In genomic region chr10:905972-906371, GRCh38 we compare ENCODE assay signal across 24 cellular contexts. TPM values are rescaled to one million over a fixed set of nuclear protein-coding genes. Genes with fewer than 3 reads are reported as not detected.
DNase-seq lines count a peak whose midpoint lies in the region; ATAC-seq, FAIRE-seq and TF ChIP-seq lines count a peak whose summit lies in the region.
"Had no signal": no experiment of that assay in that cellular context is flagged by ENCODE, and none has a peak within 500 bp of the region (broad histone marks: within the 10 kb centered on the region; RNA-seq: fewer than 3 reads in every experiment).

No MANE protein-coding gene starts in this region.

- no TSS peak for BruUV-seq in Calu3 (replicated peaks; lab: Mats Ljungman, UMichigan)

- H3K36me3 Mint-ChIP-seq in Calu3 (ENCODE audit: insufficient read depth, unreplicated experiment) (peaks cover 69% of the 10 kb centered on the region), neural crest cell (ENCODE audit: low read depth) (peaks cover 10% of the 10 kb centered on the region)
- H3K36me3 Mint-ChIP-seq in activated T-helper 17 cell treated with anti-CD3 and anti-CD28 coated beads, Interleukin-2, amount 50 U/mL, for 72 hours (ENCODE audit: low read depth): peaks cover 78% of the 10 kb centered on the region

- peaks cover 0 to 37% of the 10 kb centered on the region in 2 donors for H3K36me3 ChIP-seq in left lung

- H3K4me3 Mint-ChIP-seq in Calu3 (ENCODE audit: low read depth, unreplicated experiment) (no peak overlapping the region), neural crest cell (no peak overlapping the region)
- H3K4me3 Mint-ChIP-seq in activated T-helper 17 cell treated with anti-CD3 and anti-CD28 coated beads, Interleukin-2, amount 50 U/mL, for 72 hours: no peak overlapping the region
- H3K4me3 Mint-ChIP-seq: CD4-positive, CD25-positive, alpha-beta regulatory T cell; H9 had no signal

- H3K27me3 ChIP-seq in left lung: no peaks in the 10 kb centered on the region
- H3K27me3 ChIP-seq: BE2C had no signal

- FAIRE-seq in A549 (lab: Jason Lieb, UNC): no peak
- FAIRE-seq: A204.1, GM12891, HTR-8/SVneo had no signal

- ATAC-seq in A549: no peak
- no peak for ATAC-seq in activated T-helper 17 cell treated with anti-CD3 and anti-CD28 coated beads, Interleukin-2, amount 50 U/mL, for 72 hours (replicated peaks)
- ATAC-seq in left lung: no peak

- TF ChIP-seq POLR2A in A549 (IDR thresholded peaks at IDR 0.05; ENCODE audit: low read length): no peak

- intact Hi-C loops in Calu3 (cut with micrococcal nuclease; ENCODE audit: unreplicated experiment) (no loop called here), left lung (cut with DNase I) (no loop called here)

- H3K9me3 ChIP-seq in A549: no peaks in the 10 kb centered on the region
- no peaks in the 10 kb centered on the region for H3K9me3 ChIP-seq in left lung
- H3K9me3 ChIP-seq: BE2C had no signal

- TF ChIP-seq RAD21 in A549 (conservative IDR thresholded peaks at IDR 0.05 in 1 of 2, IDR thresholded peaks at IDR 0.05 in 1 of 2): no peak

- H3K4me1 ChIP-seq in A549: peaks cover 7% of the 10 kb centered on the region; the same call in 1 of the 3 replicates
- H3K4me1 ChIP-seq in left lung: peaks cover 0 to 3% of the 10 kb centered on the region in 2 donors
- H3K4me1 ChIP-seq: BE2C had no signal

- no peak for TF ChIP-seq EP300 in A549 (IDR thresholded peaks at IDR 0.05)

- no peak for DNase-seq in A549 (ENCODE audit: low read depth in 1 of 2, low spot score in 1 of 2)
- DNase-seq in Calu3: no peak
- no peak for DNase-seq in neural crest cell (ENCODE audit: low read depth, low spot score)
- DNase-seq in left lung: no peak
- no peak for DNase-seq in retina
- DNase-seq in activated naive CD4-positive, alpha-beta T cell treated with anti-CD3 and anti-CD28 coated beads, Interleukin-2, amount 50 U/mL, for 16 hours: no peak
- DNase-seq: BE2C; CD4-positive, CD25-positive, alpha-beta regulatory T cell; COR-L47; DMS 273 treated with DMSO at 0.1 percent for 48 hours; DMS79 treated with DMSO at 0.1 percent for 48 hours; H9; KG1; NCI-H1105 treated with DMSO at 0.1 percent for 48 hours; NCI-H2029 treated with DMSO at 0.1 percent for 48 hours; NCI-H226; NCI-H510A treated with DMSO at 0.1 percent for 48 hours; NCI-H748 treated with DMSO at 0.1 percent for 48 hours; NK-92 treated with Interleukin-12 subunit alpha and Interleukin-12 subunit beta, amount 100 ng/mL, for 24 hours; SIG-M5 had no signal

- H3K27ac ChIP-seq in A549: no peak overlapping the region
- no peak overlapping the region for H3K27ac ChIP-seq in left lung

- no peak overlapping the region for H3K4me3 ChIP-seq in A549
- no peak overlapping the region for H3K4me3 ChIP-seq in left lung

- H3K27me3 Mint-ChIP-seq in Calu3 (ENCODE audit: unreplicated experiment) (no peaks in the 10 kb centered on the region), neural crest cell (ENCODE audit: low read depth) (no peaks in the 10 kb centered on the region)
- H3K27me3 Mint-ChIP-seq in activated T-helper 17 cell treated with anti-CD3 and anti-CD28 coated beads, Interleukin-2, amount 50 U/mL, for 72 hours: no peaks in the 10 kb centered on the region
- H3K27me3 Mint-ChIP-seq: CD4-positive, CD25-positive, alpha-beta regulatory T cell had no signal

- WGBS in A549 (ENCODE audit: missing lambda C conversion rate): 64% methylated on average over 1 of the region's 1 CpG

- CTCF ChIA-PET in A549 (lab: Yijun Ruan, JAX): interaction anchor here (0.8 to 1.3 kb wide), 3 partner anchors 11 to 117 kb away, joined by 3 to 4 read pairs (median 3); no protein-coding TSS in a partner anchor
- CTCF ChIA-PET in Calu3 (lab: Charles Lee): no interaction called here

- POLR2A ChIA-PET in A549 (lab: Yijun Ruan, JAX): no interaction called here

- peaks cover 9% of the 10 kb centered on the region for H3K4me1 Mint-ChIP-seq in Calu3 (ENCODE audit: low read depth, unreplicated experiment)
- H3K4me1 Mint-ChIP-seq in activated T-helper 17 cell treated with anti-CD3 and anti-CD28 coated beads, Interleukin-2, amount 50 U/mL, for 72 hours: peaks cover 13% of the 10 kb centered on the region
- H3K4me1 Mint-ChIP-seq in neural crest cell: peaks cover 25% of the 10 kb centered on the region

- H3K27ac Mint-ChIP-seq in Calu3 (ENCODE audit: unreplicated experiment) (peak overlapping the region; percentile 66), neural crest cell (ENCODE audit: unreplicated experiment) (peak overlapping the region; percentile 48)
- H3K27ac Mint-ChIP-seq in activated T-helper 17 cell treated with anti-CD3 and anti-CD28 coated beads, Interleukin-2, amount 50 U/mL, for 72 hours: peak overlapping the region; percentile 39

- H3K9me3 Mint-ChIP-seq in Calu3 (ENCODE audit: low read depth, unreplicated experiment) (no peaks in the 10 kb centered on the region), neural crest cell (no peaks in the 10 kb centered on the region)
- H3K9me3 Mint-ChIP-seq in activated T-helper 17 cell treated with anti-CD3 and anti-CD28 coated beads, Interleukin-2, amount 50 U/mL, for 72 hours: no peaks in the 10 kb centered on the region
- H3K9me3 Mint-ChIP-seq: CD4-positive, CD25-positive, alpha-beta regulatory T cell; H9 had no signal

- TF ChIP-seq CTCF in A549 (IDR thresholded peaks at IDR 0.05): no peak
- TF ChIP-seq CTCF in Calu3 (IDR thresholded peaks at IDR 0.05; ENCODE audit: unreplicated experiment): no peak
- TF ChIP-seq CTCF in neural crest cell (conservative IDR thresholded peaks at IDR 0.05): no peak
- TF ChIP-seq CTCF in left lung (IDR thresholded peaks at IDR 0.05): no peak

- 0 out of 3 replicates have a peak overlapping the region, but pooled peaks have one; percentile 12 for H3K4me2 ChIP-seq in A549

TF ChIP-seq in A549, 52 proteins besides CTCF, POLR2A, EP300 and RAD21:
- TF ChIP-seq ELK1 (IDR thresholded peaks at IDR 0.05; ENCODE audit: low read depth, low read length) (no peak), JUN (IDR thresholded peaks at IDR 0.05) (no peak), MAZ (IDR thresholded peaks at IDR 0.05; ENCODE audit: borderline replicate concordance, low read depth, low read length) (no peak), ZSCAN20 (CRISPR knock-in tag; IDR thresholded peaks at IDR 0.05) (no peak), MAFK (IDR thresholded peaks at IDR 0.05; ENCODE audit: partially characterized antibody) (no peak), ESRRA (IDR thresholded peaks at IDR 0.05; ENCODE audit: borderline replicate concordance, low read length) (no peak), NR3C1 (IDR thresholded peaks at IDR 0.05) (no peak), RNF2 (IDR thresholded peaks at IDR 0.05; ENCODE audit: borderline replicate concordance, low read depth) (no peak), MAX (IDR thresholded peaks at IDR 0.05) (no peak)

RNA-seq across cellular contexts. Expression of gene LARP4B, which starts 25.5 kb away (rescaled TPM):
- polyA plus RNA-seq in A549 (2011; rRNA removed) (53.7 and 54.2 TPM in 2 replicates), A549 (2017; fragmentation: RNase III; extraction: RNeasy Plus Mini Kit Qiagen cat#74134 plus additional on column Dnase treatment) (25.5 to 26.9 TPM (median 26.4 TPM) in 3 replicates)
- polyA plus RNA-seq in A549 (2012; cell fraction: cytosol; rRNA removed): 25.0 and 26.9 TPM in 2 replicates
- 47.2 and 60.8 TPM in 2 replicates for polyA plus RNA-seq in A549 (2012; cell fraction: nucleus; rRNA removed)
- polyA minus RNA-seq in A549 (2011; rRNA and poly(A)+ RNA removed): 102 and 103 TPM in 2 replicates
- total RNA-seq in Calu3 (2022) (181 and 183 TPM in 2 replicates), neural crest cell (75.2 and 75.4 TPM in 2 replicates), left lung (100 to 1,000 TPM; 121 to 122 TPM)
- 100 to 1,000 TPM in 1 of 2 donors, 10 to 100 TPM in 1; 85.5 to 119 TPM for total RNA-seq in activated T-helper 17 cell treated with anti-CD3 and anti-CD28 coated beads, Interleukin-2, amount 50 U/mL, for 72 hours
